Comparison of ENCODE assay signal across 18 cellular contexts in genomic region chr19:53112286-53112685, GRCh38. TPM values are rescaled to one million over a fixed set of nuclear protein-coding genes. Genes with fewer than 3 reads are reported as not detected.
DNase-seq lines count a peak whose midpoint lies in the region; ATAC-seq and TF ChIP-seq lines count a peak whose summit lies in the region.
"Had no signal": no experiment of that assay in that cellular context is flagged by ENCODE, and none has a peak within 500 bp of the region (broad histone marks: within the 10 kb centered on the region; RNA-seq: fewer than 3 reads in every experiment).

No MANE protein-coding gene starts in this region.

- no peak overlapping the region for H3K4me3 ChIP-seq in dorsolateral prefrontal cortex
- H3K4me3 ChIP-seq in left lung, result no peak overlapping the region

- peaks cover 0 to 60% of the 10 kb centered on the region in 2 donors for H3K9me3 ChIP-seq in left lung

- no peak for ATAC-seq in left lung
- ATAC-seq: HepG2 had no signal

- H3K4me1 ChIP-seq in left lung, result no peaks in the 10 kb centered on the region

- peaks cover 0 to 66% of the 10 kb centered on the region in 2 donors for H3K36me3 ChIP-seq in left lung

- H3K27me3 ChIP-seq in dorsolateral prefrontal cortex, result no peaks in the 10 kb centered on the region
- no peaks in the 10 kb centered on the region for H3K27me3 ChIP-seq in left lung

- peak; percentile 12 for DNase-seq in Daoy (ENCODE audit: low read depth)
- peak; percentile 76 for DNase-seq in RKO (ENCODE audit: low spot score)
- DNase-seq in dorsolateral prefrontal cortex, result no peak
- peak; percentile 49 for DNase-seq in putamen (ENCODE audit: low spot score)
- no peak for DNase-seq in activated naive CD4-positive, alpha-beta T cell treated with Interleukin-2 at 50 U/mL for 16 hours
- DNase-seq in activated CD4-positive, CD25-positive, alpha-beta regulatory T cell (lab: John Stamatoyannopoulos, UW), result no peak
- DNase-seq in SHP77 (lab: John Stamatoyannopoulos, UW), result no peak
- DNase-seq in left lung, result no peak
- DNase-seq: CD4-positive, alpha-beta T cell; DMS79 treated with DMSO at 0.1 percent for 48 hours; GF-D8; HFFc6; Karpas-422; NCI-H1417 treated with DMSO at 0.1 percent for 48 hours; NCI-H2029; NCI-H524; SIG-M5 had no signal

- intact Hi-C loops in dorsolateral prefrontal cortex (cut with DNase I) (no loop called here), left lung (cut with DNase I) (no loop called here)

- TF ChIP-seq CTCF in dorsolateral prefrontal cortex (IDR thresholded peaks at IDR 0.05 in 54 of 56, conservative IDR thresholded peaks at IDR 0.05 in 2 of 56; ENCODE audit: low read depth in 1 of 56, partially characterized antibody in 56 of 56), result no peak
- TF ChIP-seq CTCF in left lung (IDR thresholded peaks at IDR 0.05), result no peak

- H3K27ac ChIP-seq in dorsolateral prefrontal cortex, result peak overlapping the region in 49 of 59 donors; percentile 6 to 99 (median 85)
- no peak overlapping the region for H3K27ac ChIP-seq in left lung

RNA-seq across cellular contexts. Expression of gene ZNF160, which starts 9.1 kb away (rescaled TPM):
- total RNA-seq in Daoy (2014; rRNA removed; shearing (Covaris generic)), result 7.6 and 12.9 TPM in 2 replicates
- total RNA-seq in dorsolateral prefrontal cortex (10 to 100 TPM; 31.4 to 79.2 (median 44.7) TPM), left lung (10 to 100 TPM; 23.2 to 25.4 TPM)

RNA-seq across cellular contexts. Expression of gene ZNF415, which starts 20.4 kb away (rescaled TPM):
- 8.7 and 11.5 TPM in 2 replicates for total RNA-seq in Daoy (2014; rRNA removed; shearing (Covaris generic))
- total RNA-seq in dorsolateral prefrontal cortex, result 10 to 100 TPM; 24.2 to 55.5 (median 36.6) TPM
- total RNA-seq in left lung, result 1 to 10 TPM; 7.2 to 8.4 TPM

RNA-seq across cellular contexts. Expression of gene ZNF347, which starts 46.6 kb away (rescaled TPM):
- total RNA-seq in Daoy (2014; rRNA removed; shearing (Covaris generic)), result 7.1 and 10.5 TPM in 2 replicates
- 10 to 100 TPM; 10.6 to 29.1 (median 17.1) TPM for total RNA-seq in dorsolateral prefrontal cortex
- total RNA-seq in left lung, result 10 to 100 TPM; 11.9 to 13.5 TPM

Comparison
In these comparisons a context has a peak if more than half of its experiments do, and no peak if none do; other contexts are left out.
1. DNase-seq: peak in Daoy (single experiment), RKO (single experiment) and putamen (single experiment); none in dorsolateral prefrontal cortex (0 of 10), activated naive CD4-positive, alpha-beta T cell treated with Interleukin-2 at 50 U/mL for 16 hours (single experiment), activated CD4-positive, CD25-positive, alpha-beta regulatory T cell (0 of 4), SHP77 (0 of 2) and left lung (0 of 2).
2. H3K27ac ChIP-seq: peak in dorsolateral prefrontal cortex (49 of 59); none in left lung (0 of 2).